24 cellular contexts compared by ENCODE assay signal in genomic region chr2:193141998-193142397, GRCh38.
"Had no signal": no experiment of that assay in that cellular context is flagged by ENCODE, and none has a peak within 500 bp of the region (broad histone marks: within the 10 kb centered on the region; RNA-seq: fewer than 3 reads in every experiment).

No MANE protein-coding gene starts in this region.

- H3K4me3 ChIP-seq: MG63, PC-9, Peyer's patch, SJCRH30 had no signal

- H2AFZ ChIP-seq: PC-9 had no signal

- H3K27ac ChIP-seq: PC-9, Peyer's patch, SJCRH30 had no signal

- H3K9me3 ChIP-seq: MG63, Peyer's patch, SJCRH30 had no signal

- H3K27me3 ChIP-seq: MG63, Peyer's patch, SJCRH30 had no signal

- ATAC-seq: Right ventricle myocardium inferior, SK-N-SH treated with all-trans-retinoic acid at 6 μM for 48 hours had no signal

- H3K4me1 ChIP-seq: Peyer's patch, SJCRH30 had no signal

- H3K36me3 ChIP-seq: MG63, Peyer's patch, SJCRH30 had no signal

- DNase-seq: Karpas-422, KG1, MG63, NCI-H1092, NCI-H1105 treated with DMSO at 0.1 percent for 48 hours, NCI-H1417 treated with DMSO at 0.1 percent for 48 hours, NCI-H146, NCI-H1694 treated with DMSO at 0.1 percent for 48 hours, NCI-H1930, NCI-H2081, NCI-H2107, NCI-H226, NCI-H446, NCI-H510A, NCI-H524 treated with DMSO at 0.1 percent for 48 hours, NCI-H774, OCI-M1, PC-9, Peyer's patch, SHP77 treated with DMSO at 0.1 percent for 48 hours, T-helper 1 cell had no signal

- H3K4me2 ChIP-seq: PC-9 had no signal
